8 cellular contexts compared by ENCODE assay signal in genomic region chr15:56886450-56886856, GRCh38. TPM values are rescaled to one million over a fixed set of nuclear protein-coding genes. Genes with fewer than 3 reads are reported as not detected.
DNase-seq lines count a peak whose midpoint lies in the region; ATAC-seq and TF ChIP-seq lines count a peak whose summit lies in the region.

No MANE protein-coding gene starts in this region.

- H3K27ac Mint-ChIP-seq in chondrocyte (ENCODE audit: unreplicated experiment) (peak overlapping the region; percentile 96), naive B cell (peak overlapping the region; percentile 89 to 97 (median 93))

- H3K4me3 Mint-ChIP-seq in chondrocyte (ENCODE audit: unreplicated experiment) = peak overlapping the region; percentile 87
- H3K4me3 Mint-ChIP-seq in naive B cell = peak overlapping the region; percentile 82 to 95 (median 92)

- no peak for DNase-seq in GM12864 (ENCODE audit: low read depth)
- peak; percentile 59 for DNase-seq in NCI-H2227 (lab: John Stamatoyannopoulos, UW; ENCODE audit: unreplicated experiment)
- DNase-seq in chondrocyte (ENCODE audit: low spot score) = no peak
- DNase-seq in naive B cell = peak; percentile 9
- no peak for DNase-seq in cerebellar nuclear complex (lab: John Stamatoyannopoulos, UW)
- no peak for DNase-seq in ACHN

- ATAC-seq in naive B cell (ENCODE audit: low read depth in 2 of 2) (peak; percentile 14 to 19), GM18498 (IDR thresholded peaks at IDR 0.05; ENCODE audit: unreplicated experiment) (no peak), GM21423 (IDR thresholded peaks at IDR 0.05; ENCODE audit: unreplicated experiment) (no peak)

- no peaks in the 10 kb centered on the region for H3K9me3 Mint-ChIP-seq in chondrocyte (ENCODE audit: low read depth)
- no peaks in the 10 kb centered on the region for H3K9me3 Mint-ChIP-seq in naive B cell

- H3K4me3 ChIP-seq in GM12864 (ENCODE audit: low read depth, low read length) = peak overlapping the region; percentile 92

- H3K4me1 Mint-ChIP-seq in chondrocyte (ENCODE audit: low read depth) (peaks cover 17% of the 10 kb centered on the region), naive B cell (peaks cover 19 to 33% (median 26%) of the 10 kb centered on the region in 3 donors)

- H3K36me3 Mint-ChIP-seq in chondrocyte (ENCODE audit: low read depth) (peaks cover 2% of the 10 kb centered on the region), naive B cell (no peaks in the 10 kb centered on the region)

- H3K27me3 Mint-ChIP-seq in chondrocyte (ENCODE audit: low read depth) (no peaks in the 10 kb centered on the region), naive B cell (no peaks in the 10 kb centered on the region)

- in situ Hi-C loops in ACHN (cut with HindIII; ENCODE audit: low pct_ligation_motif_present, low pct_unique_long_range_greater_than_20kb, low sequenced_read_pairs) = no loop called here

- TF ChIP-seq CTCF in GM12864 (IDR thresholded peaks at IDR 0.05; ENCODE audit: low read depth, low read length, missing control alignments) (no peak), chondrocyte (IDR thresholded peaks at IDR 0.05) (no peak)

RNA-seq across cellular contexts. Expression of gene TCF12, which starts 32.0 kb away (rescaled TPM):
- total RNA-seq in chondrocyte = 106 to 154 TPM (median 110 TPM) in 3 replicates
- polyA plus RNA-seq in naive B cell (ENCODE audit: low read depth in 6 of 6) = 10 to 100 TPM; 42.0 to 70.9 (median 56.1) TPM

Comparison
In these comparisons a context has a peak if more than half of its experiments do, and no peak if none do; other contexts are left out.
1. DNase-seq: peak in NCI-H2227 (single experiment) and naive B cell (single experiment); none in GM12864 (single experiment), chondrocyte (single experiment), cerebellar nuclear complex (0 of 2) and ACHN (single experiment).
2. ATAC-seq: peak in naive B cell (2 of 2); none in GM18498 (single experiment) and GM21423 (single experiment).